ENCODE assay signal across 11 cellular contexts in the genomic region with DNA sequence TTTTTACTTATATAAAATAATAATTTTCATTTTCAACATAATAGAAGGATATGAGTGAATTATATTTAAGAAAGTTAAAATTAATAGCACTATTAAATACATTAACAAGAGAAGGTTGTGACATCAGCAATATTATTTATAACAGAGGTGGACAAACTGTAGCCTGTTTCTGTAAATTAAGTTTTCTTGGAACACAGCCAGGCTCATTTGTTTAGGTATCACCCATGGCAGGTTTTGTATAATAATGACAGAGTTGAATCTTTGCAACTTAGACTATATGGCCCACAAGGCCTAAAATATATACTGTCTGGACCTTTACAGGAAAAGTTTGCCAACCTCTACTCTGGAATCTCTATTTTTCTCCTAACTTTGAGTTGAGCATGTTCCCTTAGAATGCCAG.
"Had no signal": no experiment of that assay in that cellular context is flagged by ENCODE, and none has a peak within 500 bp of the region (broad histone marks: within the 10 kb centered on the region; RNA-seq: fewer than 3 reads in every experiment).

No MANE protein-coding gene starts in this region.

- H3K27me3 Mint-ChIP-seq: activated naive CD8-positive, alpha-beta T cell treated with anti-CD3 and anti-CD28 coated beads for 36 hours had no signal

- H3K27ac ChIP-seq: brain microvascular endothelial cell, thyroid gland, uterus had no signal

- DNase-seq: activated CD8-positive, alpha-beta memory T cell treated with anti-CD3 and anti-CD28 coated beads for 24 hours; activated naive CD8-positive, alpha-beta T cell treated with anti-CD3 and anti-CD28 coated beads for 36 hours; brain microvascular endothelial cell; cerebellar nuclear complex; hippocampal formation; posterior cingulate gyrus; stimulated activated CD4-positive, alpha-beta T cell treated with anti-CD3 and anti-CD28 coated beads, Interleukin-15, amount 100 ng/mL, for 24 hours; stimulated activated CD4-positive, alpha-beta T cell treated with anti-CD3 and anti-CD28 coated beads, Interleukin-4, amount 100 ng/mL, for 4 hours; thyroid gland; uterus had no signal

- H3K36me3 ChIP-seq: brain microvascular endothelial cell, thyroid gland, uterus had no signal

- ATAC-seq: esophagus mucosa had no signal

- H3K27me3 ChIP-seq: brain microvascular endothelial cell, thyroid gland, uterus had no signal

- H3K4me3 ChIP-seq: thyroid gland, uterus had no signal

- H3K9me3 Mint-ChIP-seq: activated naive CD8-positive, alpha-beta T cell treated with anti-CD3 and anti-CD28 coated beads for 36 hours had no signal

- H3K4me1 ChIP-seq: thyroid gland, uterus had no signal

- H3K9me3 ChIP-seq: thyroid gland, uterus had no signal
